9 cellular contexts compared by ENCODE assay signal in genomic region chr12:16348435-16349131, GRCh38. TPM values are rescaled to one million over a fixed set of nuclear protein-coding genes. Genes with fewer than 3 reads are reported as not detected.
DNase-seq lines count a peak whose midpoint lies in the region; ATAC-seq and TF ChIP-seq lines count a peak whose summit lies in the region.
"Had no signal": no experiment of that assay in that cellular context is flagged by ENCODE, and none has a peak within 500 bp of the region (broad histone marks: within the 10 kb centered on the region; RNA-seq: fewer than 3 reads in every experiment).

No MANE protein-coding gene starts in this region.

- TF ChIP-seq CTCF in esophagus squamous epithelium (IDR thresholded peaks at IDR 0.05), result no peak

- H3K9me3 Mint-ChIP-seq in activated T-helper 2 cell treated with anti-CD3 and anti-CD28 coated beads, Interferon-gamma antibody, Interleukin-2, Interleukin-4, amounts not matched to agents 10 μg/mL and 5 μg/mL and 100 μg/mL, durations not matched to agents 14 hours and 24 hours and 36 hours, result no peaks in the 10 kb centered on the region

- no peaks in the 10 kb centered on the region for H3K9me3 ChIP-seq in esophagus squamous epithelium
- no peaks in the 10 kb centered on the region for H3K9me3 ChIP-seq in trophoblast cell (ENCODE audit: insufficient read depth, low read depth, low read length)

- H3K27ac ChIP-seq in esophagus squamous epithelium, result peak overlapping the region; percentile 85 to 90 (median 88)
- H3K27ac ChIP-seq in trophoblast cell (ENCODE audit: low read depth, low read length), result peak overlapping the region; percentile 20
- H3K27ac ChIP-seq: parathyroid adenoma had no signal

- no peak overlapping the region for H2AK5ac ChIP-seq in trophoblast cell (ENCODE audit: low read length)

- DNase-seq in LoVo (ENCODE audit: low spot score), result peak; percentile 25
- no peak for DNase-seq in esophagus squamous epithelium (lab: John Stamatoyannopoulos, UW)
- DNase-seq in trophoblast cell, result no peak
- no peak for DNase-seq in activated T-helper 2 cell treated with anti-CD3 and anti-CD28 coated beads, Interferon-gamma antibody, Interleukin-2, Interleukin-4, amounts not matched to agents 10 μg/mL and 5 μg/mL and 100 μg/mL, durations not matched to agents 14 hours and 24 hours and 36 hours (ENCODE audit: low spot score)
- no peak for DNase-seq in SKM-1 treated with dmso at 0.1 percent for 144 hours (lab: John Stamatoyannopoulos, UW; ENCODE audit: unreplicated experiment)
- DNase-seq in GM19238 (ENCODE audit: insufficient read length, low spot score), result no peak

- peaks cover 7% of the 10 kb centered on the region for H3K79me2 ChIP-seq in trophoblast cell (ENCODE audit: control insufficient read depth, insufficient read depth, low read length, poor library complexity)
- H3K79me2 ChIP-seq: parathyroid adenoma had no signal

- H3K27me3 ChIP-seq in esophagus squamous epithelium (peaks cover 0 to 10% (median 0%) of the 10 kb centered on the region in 4 donors), trophoblast cell (ENCODE audit: insufficient read depth, low read length) (no peaks in the 10 kb centered on the region)

- peak overlapping the region; percentile 65 for H3K14ac ChIP-seq in trophoblast cell (ENCODE audit: low read length)

- peaks cover 1% of the 10 kb centered on the region for H3K4me1 Mint-ChIP-seq in activated T-helper 2 cell treated with anti-CD3 and anti-CD28 coated beads, Interferon-gamma antibody, Interleukin-2, Interleukin-4, amounts not matched to agents 10 μg/mL and 5 μg/mL and 100 μg/mL, durations not matched to agents 14 hours and 24 hours and 36 hours (ENCODE audit: low read depth)

- H3K79me1 ChIP-seq in trophoblast cell (ENCODE audit: low read length), result peaks cover 13% of the 10 kb centered on the region

- peak overlapping the region; percentile 48 for H4K12ac ChIP-seq in trophoblast cell (ENCODE audit: low read depth, low read length)

- peak overlapping the region; percentile 52 to 69 (median 52) for H3K4me3 ChIP-seq in esophagus squamous epithelium
- H3K4me3 ChIP-seq in trophoblast cell (ENCODE audit: low read depth, low read length), result peak overlapping the region; percentile 62

- H2BK5ac ChIP-seq in trophoblast cell (ENCODE audit: low read depth, low read length, poor library complexity), result peak overlapping the region; percentile 66

- ATAC-seq in GM18861 (IDR thresholded peaks at IDR 0.05; ENCODE audit: unreplicated experiment) (peak; percentile 74), GM18520 (IDR thresholded peaks at IDR 0.05; ENCODE audit: unreplicated experiment) (no peak)

- peaks cover 3% of the 10 kb centered on the region for H3K27me3 Mint-ChIP-seq in activated T-helper 2 cell treated with anti-CD3 and anti-CD28 coated beads, Interferon-gamma antibody, Interleukin-2, Interleukin-4, amounts not matched to agents 10 μg/mL and 5 μg/mL and 100 μg/mL, durations not matched to agents 14 hours and 24 hours and 36 hours (ENCODE audit: low read depth)

- H3K36me3 ChIP-seq in esophagus squamous epithelium (peaks cover 0 to 7% (median 0%) of the 10 kb centered on the region in 3 donors), trophoblast cell (ENCODE audit: control insufficient read depth in 1 of 2, insufficient read depth in 2 of 2, low read length in 2 of 2) (no peaks in the 10 kb centered on the region)

- H4K8ac ChIP-seq in trophoblast cell (ENCODE audit: low read depth, low read length), result peak overlapping the region; percentile 58

- no peak overlapping the region for H3K23ac ChIP-seq in trophoblast cell (ENCODE audit: low read length)

- peaks cover 0 to 43% (median 5%) of the 10 kb centered on the region in 3 donors for H3K4me1 ChIP-seq in esophagus squamous epithelium
- H3K4me1 ChIP-seq in trophoblast cell (ENCODE audit: control insufficient read depth in 1 of 2, insufficient read depth in 2 of 2, low read length in 2 of 2), result peaks cover 7 to 14% of the 10 kb centered on the region in 2 experiments
- H3K4me1 ChIP-seq: parathyroid adenoma had no signal

- peak overlapping the region; percentile 52 for H2BK12ac ChIP-seq in trophoblast cell (ENCODE audit: low read length)

- no peak overlapping the region for H3K27ac Mint-ChIP-seq in activated T-helper 2 cell treated with anti-CD3 and anti-CD28 coated beads, Interferon-gamma antibody, Interleukin-2, Interleukin-4, amounts not matched to agents 10 μg/mL and 5 μg/mL and 100 μg/mL, durations not matched to agents 14 hours and 24 hours and 36 hours

- H3K4ac ChIP-seq in trophoblast cell (ENCODE audit: low read depth, low read length), result peak overlapping the region; percentile 78

- peak overlapping the region; percentile 23 for H2AFZ ChIP-seq in trophoblast cell (ENCODE audit: insufficient read depth, low read length, poor library complexity)
- H2AFZ ChIP-seq: parathyroid adenoma had no signal

- H3K4me2 ChIP-seq in trophoblast cell (ENCODE audit: low read length), result peak overlapping the region; percentile 64

- peak overlapping the region; percentile 45 for H2BK120ac ChIP-seq in trophoblast cell (ENCODE audit: insufficient read depth, low read length, poor library complexity)

- no peak for TF ChIP-seq POLR2A in esophagus squamous epithelium (IDR thresholded peaks at IDR 0.05)

- H3K9ac ChIP-seq in trophoblast cell (ENCODE audit: low read length), result peak overlapping the region; percentile 83
- H3K9ac ChIP-seq: parathyroid adenoma had no signal

- H3K18ac ChIP-seq in trophoblast cell (ENCODE audit: low read length), result peak overlapping the region; percentile 40

- H3K4me3 Mint-ChIP-seq in activated T-helper 2 cell treated with anti-CD3 and anti-CD28 coated beads, Interferon-gamma antibody, Interleukin-2, Interleukin-4, amounts not matched to agents 10 μg/mL and 5 μg/mL and 100 μg/mL, durations not matched to agents 14 hours and 24 hours and 36 hours (ENCODE audit: low read depth), result no peak overlapping the region

- 27 to 49% methylated on average over 10 of the region's 10 CpGs for WGBS in esophagus squamous epithelium, 2 donors
- no CpG with 5 or more reads among the region's 10 CpGs for WGBS in trophoblast cell (ENCODE audit: extremely low coverage, insufficient coverage, insufficient read length)

- no peaks in the 10 kb centered on the region for H3K36me3 Mint-ChIP-seq in activated T-helper 2 cell treated with anti-CD3 and anti-CD28 coated beads, Interferon-gamma antibody, Interleukin-2, Interleukin-4, amounts not matched to agents 10 μg/mL and 5 μg/mL and 100 μg/mL, durations not matched to agents 14 hours and 24 hours and 36 hours (ENCODE audit: low read depth)

- intact Hi-C loops in esophagus squamous epithelium (cut with DNase I), result no loop called here
- intact Hi-C loops in activated T-helper 2 cell treated with anti-CD3 and anti-CD28 coated beads, Interferon-gamma antibody, Interleukin-2, Interleukin-4, amounts not matched to agents 10 μg/mL and 5 μg/mL and 100 μg/mL, durations not matched to agents 14 hours and 24 hours and 36 hours (cut with micrococcal nuclease), result no loop called here

- peak overlapping the region; percentile 61 for H4K91ac ChIP-seq in trophoblast cell (ENCODE audit: low read depth, low read length)

RNA-seq across cellular contexts. Expression of gene MGST1, which starts 1.1 kb away (rescaled TPM):
- total RNA-seq in esophagus squamous epithelium, result 100 to 1,000 TPM in 3 of 4 donors, 10 to 100 TPM in 1; 84.3 to 205 (median 134) TPM
- 561 and 590 TPM in 2 replicates for polyA plus RNA-seq in trophoblast cell (2013)
- total RNA-seq in activated T-helper 2 cell treated with anti-CD3 and anti-CD28 coated beads, Interferon-gamma antibody, Interleukin-2, Interleukin-4, amounts not matched to agents 10 μg/mL and 5 μg/mL and 100 μg/mL, durations not matched to agents 14 hours and 24 hours and 36 hours, result 1.4 and 1.8 TPM in 2 replicates

Comparison
In these comparisons a context has a peak if more than half of its experiments do, and no peak if none do; other contexts are left out.
1. RNA of gene MGST1, which starts 1.1 kb away (total RNA-seq): 84.3 to 205 TPM in esophagus squamous epithelium; 1.4 to 1.8 TPM in activated T-helper 2 cell treated with anti-CD3 and anti-CD28 coated beads, Interferon-gamma antibody, Interleukin-2, Interleukin-4, amounts not matched to agents 10 μg/mL and 5 μg/mL and 100 μg/mL, durations not matched to agents 14 hours and 24 hours and 36 hours; every median in the first group is over 10 times any median in the second.